15 cellular contexts compared by ENCODE assay signal in the genomic region with DNA sequence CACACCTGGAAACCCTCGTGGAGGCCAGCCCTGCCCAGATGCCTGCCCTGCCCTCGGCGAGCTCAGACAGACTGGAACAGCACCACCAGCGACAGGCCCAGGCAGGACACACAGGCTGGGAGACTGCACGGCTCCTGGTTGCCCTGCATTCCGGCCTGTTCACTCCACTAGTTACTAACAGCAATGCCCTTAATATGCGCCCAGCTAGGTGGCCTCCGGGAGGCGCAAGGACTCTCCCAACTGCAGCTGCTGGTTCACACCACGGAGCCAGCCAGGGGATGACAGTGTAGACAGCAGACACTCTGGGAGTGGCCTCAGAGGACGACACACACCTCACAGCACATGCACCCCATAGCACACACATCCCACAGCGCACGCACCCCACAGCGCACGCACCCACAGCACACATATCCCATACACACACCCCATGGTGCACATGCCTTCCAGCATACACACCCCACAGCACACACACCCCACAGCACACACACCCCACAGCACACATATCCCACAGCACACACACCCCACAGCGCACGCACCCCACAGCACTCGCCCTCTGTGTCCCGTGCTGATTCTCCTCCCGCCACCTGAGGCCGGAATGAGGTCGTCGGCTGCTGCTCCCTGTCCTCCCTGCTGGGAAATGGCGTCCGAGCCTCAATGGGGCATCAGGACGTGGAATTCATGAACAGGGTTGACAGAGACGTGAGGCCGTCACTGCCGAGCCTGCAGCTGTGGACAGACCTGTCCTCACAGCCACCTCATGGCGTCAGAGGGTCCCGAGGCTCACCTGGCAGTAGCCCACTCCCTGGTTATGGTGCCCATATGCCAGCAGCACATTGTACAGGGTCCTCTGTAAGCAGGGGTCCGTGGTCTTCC. TPM values are rescaled to one million over a fixed set of nuclear protein-coding genes. Genes with fewer than 3 reads are reported as not detected.
DNase-seq lines count a peak whose midpoint lies in the region; ATAC-seq and TF ChIP-seq lines count a peak whose summit lies in the region.
"Had no signal": no experiment of that assay in that cellular context is flagged by ENCODE, and none has a peak within 500 bp of the region (broad histone marks: within the 10 kb centered on the region; RNA-seq: fewer than 3 reads in every experiment).

No MANE protein-coding gene starts in this region.

- H3K4me3 ChIP-seq in OCI-LY1 (ENCODE audit: low read depth, low read length, poor library complexity, severe bottlenecking) (no peak overlapping the region), upper lobe of right lung (no peak overlapping the region)
- H3K4me3 ChIP-seq: prostate gland had no signal

- H3K36me3 Mint-ChIP-seq in activated naive CD8-positive, alpha-beta T cell treated with anti-CD3 and anti-CD28 coated beads, Interleukin-2, amount 50 U/mL, for 24 hours (ENCODE audit: low read depth) = peaks cover 2% of the 10 kb centered on the region
- peaks cover 3% of the 10 kb centered on the region for H3K36me3 Mint-ChIP-seq in activated naive CD8-positive, alpha-beta T cell treated with anti-CD3 and anti-CD28 coated beads for 36 hours

- peaks cover 5% of the 10 kb centered on the region for H3K9me3 Mint-ChIP-seq in activated naive CD8-positive, alpha-beta T cell treated with anti-CD3 and anti-CD28 coated beads, Interleukin-2, amount 50 U/mL, for 24 hours
- H3K9me3 Mint-ChIP-seq in activated naive CD8-positive, alpha-beta T cell treated with anti-CD3 and anti-CD28 coated beads for 36 hours = peaks cover 4% of the 10 kb centered on the region

- no peaks in the 10 kb centered on the region for H3F3A ChIP-seq in OCI-LY1 (ENCODE audit: insufficient read depth, low read length)

- no peaks in the 10 kb centered on the region for H3K4me1 Mint-ChIP-seq in activated naive CD8-positive, alpha-beta T cell treated with anti-CD3 and anti-CD28 coated beads, Interleukin-2, amount 50 U/mL, for 24 hours
- H3K4me1 Mint-ChIP-seq in activated naive CD8-positive, alpha-beta T cell treated with anti-CD3 and anti-CD28 coated beads for 36 hours = no peaks in the 10 kb centered on the region
- H3K4me1 Mint-ChIP-seq: stimulated activated naive B cell treated with anti-CD40 and anti-IgM and Interleukin-4, amounts not matched to agents 10 μg/mL and 1 μg/mL and 100 μg/mL, for 72 hours had no signal

- H3K4me1 ChIP-seq in OCI-LY1 (ENCODE audit: insufficient read depth, low read length, severe bottlenecking) = no peaks in the 10 kb centered on the region
- no peaks in the 10 kb centered on the region for H3K4me1 ChIP-seq in foreskin keratinocyte
- peaks cover 6% of the 10 kb centered on the region for H3K4me1 ChIP-seq in upper lobe of right lung
- H3K4me1 ChIP-seq: prostate gland had no signal

- no peaks in the 10 kb centered on the region for H3K36me3 ChIP-seq in OCI-LY1 (ENCODE audit: insufficient read depth, low read length)
- H3K36me3 ChIP-seq in upper lobe of right lung = no peaks in the 10 kb centered on the region
- H3K36me3 ChIP-seq: prostate gland had no signal

- TF ChIP-seq CTCF in OCI-LY1 (IDR thresholded peaks at IDR 0.05; ENCODE audit: low read length) (peak; percentile 23; the same call in 1 of the 2 replicates), foreskin keratinocyte (conservative IDR thresholded peaks at IDR 0.05) (peak; percentile 59), upper lobe of right lung (IDR thresholded peaks at IDR 0.05) (no peak)

- no peak overlapping the region for H3K27ac ChIP-seq in OCI-LY1 (ENCODE audit: low read depth, low read length, poor library complexity, severe bottlenecking)
- no peak overlapping the region for H3K27ac ChIP-seq in foreskin keratinocyte
- H3K27ac ChIP-seq in upper lobe of right lung = no peak overlapping the region
- H3K27ac ChIP-seq: prostate gland had no signal

- H3K4me2 ChIP-seq in OCI-LY1 (ENCODE audit: low read length) = no peak overlapping the region

- intact Hi-C loops in upper lobe of right lung (cut with DNase I) = no loop called here

- H3K9me3 ChIP-seq in OCI-LY1 (ENCODE audit: low read length) = 0 out of 2 replicates have a peak, but pooled peaks cover 4% of the 10 kb centered on the region
- H3K9me3 ChIP-seq in upper lobe of right lung = no peaks in the 10 kb centered on the region
- H3K9me3 ChIP-seq: prostate gland had no signal

- H3K9ac ChIP-seq in OCI-LY1 (ENCODE audit: low read length) = no peak overlapping the region

- peak; percentile 24 for ATAC-seq in activated naive CD8-positive, alpha-beta T cell treated with anti-CD3 and anti-CD28 coated beads, Interleukin-2, amount 50 U/mL, for 24 hours
- ATAC-seq in foreskin keratinocyte (peak; percentile 82), upper lobe of right lung (peak; percentile 30), HG03521 (IDR thresholded peaks at IDR 0.05; ENCODE audit: unreplicated experiment) (no peak), GM18858 (IDR thresholded peaks at IDR 0.05; ENCODE audit: unreplicated experiment) (no peak)

- peaks cover 6% of the 10 kb centered on the region for H3K27me3 Mint-ChIP-seq in activated naive CD8-positive, alpha-beta T cell treated with anti-CD3 and anti-CD28 coated beads, Interleukin-2, amount 50 U/mL, for 24 hours
- H3K27me3 Mint-ChIP-seq in activated naive CD8-positive, alpha-beta T cell treated with anti-CD3 and anti-CD28 coated beads for 36 hours = peaks cover 4% of the 10 kb centered on the region

- H3K27me3 ChIP-seq in OCI-LY1 (ENCODE audit: insufficient read depth, low read length) (peaks cover 15% of the 10 kb centered on the region; the same call in 1 of the 2 replicates), foreskin keratinocyte (no peaks in the 10 kb centered on the region), upper lobe of right lung (no peaks in the 10 kb centered on the region)

- H3K4me3 Mint-ChIP-seq in activated naive CD8-positive, alpha-beta T cell treated with anti-CD3 and anti-CD28 coated beads, Interleukin-2, amount 50 U/mL, for 24 hours = no peak overlapping the region
- H3K4me3 Mint-ChIP-seq in activated naive CD8-positive, alpha-beta T cell treated with anti-CD3 and anti-CD28 coated beads for 36 hours = no peak overlapping the region
- H3K4me3 Mint-ChIP-seq: stimulated activated naive B cell treated with anti-CD40 and anti-IgM and Interleukin-4, amounts not matched to agents 10 μg/mL and 1 μg/mL and 100 μg/mL, for 72 hours had no signal

- H3K27ac Mint-ChIP-seq in activated naive CD8-positive, alpha-beta T cell treated with anti-CD3 and anti-CD28 coated beads, Interleukin-2, amount 50 U/mL, for 24 hours = no peak overlapping the region
- no peak overlapping the region for H3K27ac Mint-ChIP-seq in activated naive CD8-positive, alpha-beta T cell treated with anti-CD3 and anti-CD28 coated beads for 36 hours
- H3K27ac Mint-ChIP-seq: stimulated activated naive B cell treated with anti-CD40 and anti-IgM and Interleukin-4, amounts not matched to agents 10 μg/mL and 1 μg/mL and 100 μg/mL, for 72 hours had no signal

- no peaks in the 10 kb centered on the region for H4K20me1 ChIP-seq in OCI-LY1 (ENCODE audit: insufficient read depth, low read length)

- no peak for DNase-seq in activated naive CD8-positive, alpha-beta T cell treated with anti-CD3 and anti-CD28 coated beads, Interleukin-2, amount 50 U/mL, for 24 hours
- DNase-seq in activated naive CD8-positive, alpha-beta T cell treated with anti-CD3 and anti-CD28 coated beads for 36 hours = no peak
- DNase-seq in foreskin keratinocyte (peak; percentile 63 to 73), upper lobe of right lung (no peak), NCI-H1436 (lab: John Stamatoyannopoulos, UW) (no peak)
- DNase-seq: AML-193; EL; foreskin melanocyte; NCI-H146; stimulated activated CD4-positive, alpha-beta T cell treated with anti-CD3 and anti-CD28 coated beads, Interleukin-1b, Interleukin-23, amount 100 ng/mL, for 48 hours; stimulated activated naive B cell treated with anti-CD40 and anti-IgM and Interleukin-4, amounts not matched to agents 10 μg/mL and 1 μg/mL and 100 μg/mL, for 72 hours had no signal

- H2AFZ ChIP-seq in OCI-LY1 (ENCODE audit: low read length) = no peak overlapping the region

- no peaks in the 10 kb centered on the region for H3K79me2 ChIP-seq in OCI-LY1 (ENCODE audit: insufficient read depth, low read length)

- H3K9me2 ChIP-seq in OCI-LY1 (ENCODE audit: low read depth, low read length) = no peaks in the 10 kb centered on the region

RNA-seq across cellular contexts. Expression of a gene that starts 13.6 kb away (rescaled TPM):
- not detected for total RNA-seq in activated naive CD8-positive, alpha-beta T cell treated with anti-CD3 and anti-CD28 coated beads for 36 hours
- total RNA-seq in foreskin keratinocyte (5.0 and 10.6 TPM in 2 replicates), upper lobe of right lung (6.1 TPM)
- polyA plus RNA-seq in foreskin keratinocyte = 5.3 and 11.2 TPM in 2 replicates

RNA-seq across cellular contexts. Expression of a gene that starts 53.3 kb away (rescaled TPM):
- 10 to 100 TPM; 58.4 to 61.2 TPM for total RNA-seq in activated naive CD8-positive, alpha-beta T cell treated with anti-CD3 and anti-CD28 coated beads for 36 hours
- 140 and 141 TPM in 2 replicates for total RNA-seq in foreskin keratinocyte
- polyA plus RNA-seq in foreskin keratinocyte = 135 and 145 TPM in 2 replicates
- 332 TPM for total RNA-seq in upper lobe of right lung

Comparison
In these comparisons a context has a peak if more than half of its experiments do, and no peak if none do; other contexts are left out.
1. ATAC-seq: peak in activated naive CD8-positive, alpha-beta T cell treated with anti-CD3 and anti-CD28 coated beads, Interleukin-2, amount 50 U/mL, for 24 hours (single experiment), foreskin keratinocyte (single experiment) and upper lobe of right lung (single experiment); none in HG03521 (single experiment) and GM18858 (single experiment).
2. DNase-seq: peak in foreskin keratinocyte (2 of 2); none in activated naive CD8-positive, alpha-beta T cell treated with anti-CD3 and anti-CD28 coated beads, Interleukin-2, amount 50 U/mL, for 24 hours (single experiment), activated naive CD8-positive, alpha-beta T cell treated with anti-CD3 and anti-CD28 coated beads for 36 hours (single experiment), upper lobe of right lung (single experiment) and NCI-H1436 (single experiment).